Comparison of ENCODE assay signal across 2 cellular contexts in the genomic region with DNA sequence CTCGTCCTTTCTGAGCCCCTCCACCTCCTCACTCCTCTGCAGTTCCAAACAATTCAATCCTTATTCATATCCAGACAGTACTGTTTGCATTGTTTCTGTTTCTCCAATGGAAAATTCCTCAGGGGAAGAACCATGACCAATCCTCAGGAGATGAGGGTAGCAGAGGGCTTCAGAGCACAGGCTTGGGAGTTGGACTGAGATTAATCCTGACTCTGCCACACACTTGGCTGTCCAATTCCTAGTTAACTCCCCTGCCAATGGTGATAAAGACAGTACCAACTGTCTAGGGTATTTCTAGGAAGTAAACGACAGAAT.
TF ChIP-seq lines count a peak whose summit lies in the region.

No MANE protein-coding gene starts in this region.

TF ChIP-seq in IMR-90, 13 proteins besides CTCF, POLR2A, EP300 and RAD21:
- TF ChIP-seq, protein P1, sequence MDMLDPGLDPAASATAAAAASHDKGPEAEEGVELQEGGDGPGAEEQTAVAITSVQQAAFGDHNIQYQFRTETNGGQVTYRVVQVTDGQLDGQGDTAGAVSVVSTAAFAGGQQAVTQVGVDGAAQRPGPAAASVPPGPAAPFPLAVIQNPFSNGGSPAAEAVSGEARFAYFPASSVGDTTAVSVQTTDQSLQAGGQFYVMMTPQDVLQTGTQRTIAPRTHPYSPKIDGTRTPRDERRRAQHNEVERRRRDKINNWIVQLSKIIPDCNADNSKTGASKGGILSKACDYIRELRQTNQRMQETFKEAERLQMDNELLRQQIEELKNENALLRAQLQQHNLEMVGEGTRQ (IDR thresholded peaks at IDR 0.05; ENCODE audit: low read depth, low read length): no peak
- TF ChIP-seq CHD1 (IDR thresholded peaks at IDR 0.05; ENCODE audit: low read depth, low read length): no peak
- TF ChIP-seq NFE2L2 (IDR thresholded peaks at IDR 0.05; ENCODE audit: low read depth, low read length): no peak
- TF ChIP-seq MAZ (IDR thresholded peaks at IDR 0.05; ENCODE audit: borderline replicate concordance, low read depth, low read length): no peak
- no peak for TF ChIP-seq FOS (IDR thresholded peaks at IDR 0.05; ENCODE audit: low read depth, low read length)
- TF ChIP-seq SMC3 (IDR thresholded peaks at IDR 0.05; ENCODE audit: low read depth, low read length): no peak
- no peak for TF ChIP-seq BHLHE40 (IDR thresholded peaks at IDR 0.05; ENCODE audit: low read depth, low read length)
- TF ChIP-seq MXI1 (IDR thresholded peaks at IDR 0.05; ENCODE audit: borderline replicate concordance, low read depth, low read length): no peak
- TF ChIP-seq, protein P2, sequence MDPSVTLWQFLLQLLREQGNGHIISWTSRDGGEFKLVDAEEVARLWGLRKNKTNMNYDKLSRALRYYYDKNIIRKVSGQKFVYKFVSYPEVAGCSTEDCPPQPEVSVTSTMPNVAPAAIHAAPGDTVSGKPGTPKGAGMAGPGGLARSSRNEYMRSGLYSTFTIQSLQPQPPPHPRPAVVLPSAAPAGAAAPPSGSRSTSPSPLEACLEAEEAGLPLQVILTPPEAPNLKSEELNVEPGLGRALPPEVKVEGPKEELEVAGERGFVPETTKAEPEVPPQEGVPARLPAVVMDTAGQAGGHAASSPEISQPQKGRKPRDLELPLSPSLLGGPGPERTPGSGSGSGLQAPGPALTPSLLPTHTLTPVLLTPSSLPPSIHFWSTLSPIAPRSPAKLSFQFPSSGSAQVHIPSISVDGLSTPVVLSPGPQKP (IDR thresholded peaks at IDR 0.05; ENCODE audit: borderline replicate concordance, low read depth, low read length): no peak
- no peak for TF ChIP-seq RCOR1 (IDR thresholded peaks at IDR 0.05; ENCODE audit: insufficient replicate concordance, low read length)
- no peak for TF ChIP-seq RFX5 (IDR thresholded peaks at IDR 0.05; ENCODE audit: low read depth, low read length)
- no peak for TF ChIP-seq CEBPB (IDR thresholded peaks at IDR 0.05; ENCODE audit: low read depth, low read length)

TF ChIP-seq in SK-N-SH, 30 proteins besides CTCF, POLR2A, EP300 and RAD21:
- TF ChIP-seq TAF1 (IDR thresholded peaks at IDR 0.05; ENCODE audit: borderline replicate concordance, low read depth, low read length) (no peak), JUND (IDR thresholded peaks at IDR 0.05) (no peak), NRF1 (IDR thresholded peaks at IDR 0.05; ENCODE audit: low read depth, low read length) (no peak), NFIC (IDR thresholded peaks at IDR 0.05; ENCODE audit: borderline replicate concordance) (no peak), RXRA (IDR thresholded peaks at IDR 0.05; ENCODE audit: borderline replicate concordance, low read depth) (no peak), POLR2AphosphoS5 (IDR thresholded peaks at IDR 0.05; ENCODE audit: low read depth, low read length) (no peak)
- TF ChIP-seq, protein P3, sequence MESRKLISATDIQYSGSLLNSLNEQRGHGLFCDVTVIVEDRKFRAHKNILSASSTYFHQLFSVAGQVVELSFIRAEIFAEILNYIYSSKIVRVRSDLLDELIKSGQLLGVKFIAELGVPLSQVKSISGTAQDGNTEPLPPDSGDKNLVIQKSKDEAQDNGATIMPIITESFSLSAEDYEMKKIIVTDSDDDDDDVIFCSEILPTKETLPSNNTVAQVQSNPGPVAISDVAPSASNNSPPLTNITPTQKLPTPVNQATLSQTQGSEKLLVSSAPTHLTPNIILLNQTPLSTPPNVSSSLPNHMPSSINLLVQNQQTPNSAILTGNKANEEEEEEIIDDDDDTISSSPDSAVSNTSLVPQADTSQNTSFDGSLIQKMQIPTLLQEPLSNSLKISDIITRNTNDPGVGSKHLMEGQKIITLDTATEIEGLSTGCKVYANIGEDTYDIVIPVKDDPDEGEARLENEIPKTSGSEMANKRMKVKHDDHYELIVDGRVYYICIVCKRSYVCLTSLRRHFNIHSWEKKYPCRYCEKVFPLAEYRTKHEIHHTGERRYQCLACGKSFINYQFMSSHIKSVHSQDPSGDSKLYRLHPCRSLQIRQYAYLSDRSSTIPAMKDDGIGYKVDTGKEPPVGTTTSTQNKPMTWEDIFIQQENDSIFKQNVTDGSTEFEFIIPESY (IDR thresholded peaks at IDR 0.05; ENCODE audit: borderline replicate concordance, low read depth): no peak
